ENCODE assay signal across 1 cellular context in genomic region chr19:33484226-33484774, GRCh38.
TF ChIP-seq lines count a peak whose summit lies in the region.

No MANE protein-coding gene starts in this region.

TF ChIP-seq in HEK293, 187 proteins besides CTCF, POLR2A, EP300 and RAD21 (continued from another document):
- 0 out of 2 replicates have a peak, but pooled peaks have one; percentile 18 for TF ChIP-seq ZSCAN4 (tag by site-specific recombination; IDR thresholded peaks at IDR 0.05)
- no peak for TF ChIP-seq ZNF747 (tag by site-specific recombination; IDR thresholded peaks at IDR 0.05)
- no peak for TF ChIP-seq ZNF169 (tag by site-specific recombination; IDR thresholded peaks at IDR 0.05)
- no peak for TF ChIP-seq ZNF157 (tag by site-specific recombination; IDR thresholded peaks at IDR 0.05)
- no peak for TF ChIP-seq ZNF521 (tag by site-specific recombination; IDR thresholded peaks at IDR 0.05)
- TF ChIP-seq ZNF501 (tag by site-specific recombination; IDR thresholded peaks at IDR 0.05): no peak
- no peak for TF ChIP-seq ZNF645 (tag by site-specific recombination; IDR thresholded peaks at IDR 0.05)
- no peak for TF ChIP-seq ZNF274 (IDR thresholded peaks at IDR 0.05; ENCODE audit: low read length)
- TF ChIP-seq ZNF274 (tag by site-specific recombination; IDR thresholded peaks at IDR 0.05; ENCODE audit: borderline replicate concordance): no peak
- no peak for TF ChIP-seq ZNF585B (tag by site-specific recombination; IDR thresholded peaks at IDR 0.05)
- TF ChIP-seq, protein P1, sequence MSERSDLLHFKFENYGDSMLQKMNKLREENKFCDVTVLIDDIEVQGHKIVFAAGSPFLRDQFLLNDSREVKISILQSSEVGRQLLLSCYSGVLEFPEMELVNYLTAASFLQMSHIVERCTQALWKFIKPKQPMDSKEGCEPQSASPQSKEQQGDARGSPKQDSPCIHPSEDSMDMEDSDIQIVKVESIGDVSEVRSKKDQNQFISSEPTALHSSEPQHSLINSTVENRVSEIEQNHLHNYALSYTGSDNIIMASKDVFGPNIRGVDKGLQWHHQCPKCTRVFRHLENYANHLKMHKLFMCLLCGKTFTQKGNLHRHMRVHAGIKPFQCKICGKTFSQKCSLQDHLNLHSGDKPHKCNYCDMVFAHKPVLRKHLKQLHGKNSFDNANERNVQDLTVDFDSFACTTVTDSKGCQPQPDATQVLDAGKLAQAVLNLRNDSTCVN (tag by site-specific recombination; optimal IDR thresholded peaks at IDR 0.05): peak; percentile 12
- TF ChIP-seq ZNF544 (tag by site-specific recombination; IDR thresholded peaks at IDR 0.05): no peak
- TF ChIP-seq BCL6B (tag by site-specific recombination; IDR thresholded peaks at IDR 0.05): peak; percentile 23; the same call in 1 of the 2 replicates
- TF ChIP-seq, protein P2, sequence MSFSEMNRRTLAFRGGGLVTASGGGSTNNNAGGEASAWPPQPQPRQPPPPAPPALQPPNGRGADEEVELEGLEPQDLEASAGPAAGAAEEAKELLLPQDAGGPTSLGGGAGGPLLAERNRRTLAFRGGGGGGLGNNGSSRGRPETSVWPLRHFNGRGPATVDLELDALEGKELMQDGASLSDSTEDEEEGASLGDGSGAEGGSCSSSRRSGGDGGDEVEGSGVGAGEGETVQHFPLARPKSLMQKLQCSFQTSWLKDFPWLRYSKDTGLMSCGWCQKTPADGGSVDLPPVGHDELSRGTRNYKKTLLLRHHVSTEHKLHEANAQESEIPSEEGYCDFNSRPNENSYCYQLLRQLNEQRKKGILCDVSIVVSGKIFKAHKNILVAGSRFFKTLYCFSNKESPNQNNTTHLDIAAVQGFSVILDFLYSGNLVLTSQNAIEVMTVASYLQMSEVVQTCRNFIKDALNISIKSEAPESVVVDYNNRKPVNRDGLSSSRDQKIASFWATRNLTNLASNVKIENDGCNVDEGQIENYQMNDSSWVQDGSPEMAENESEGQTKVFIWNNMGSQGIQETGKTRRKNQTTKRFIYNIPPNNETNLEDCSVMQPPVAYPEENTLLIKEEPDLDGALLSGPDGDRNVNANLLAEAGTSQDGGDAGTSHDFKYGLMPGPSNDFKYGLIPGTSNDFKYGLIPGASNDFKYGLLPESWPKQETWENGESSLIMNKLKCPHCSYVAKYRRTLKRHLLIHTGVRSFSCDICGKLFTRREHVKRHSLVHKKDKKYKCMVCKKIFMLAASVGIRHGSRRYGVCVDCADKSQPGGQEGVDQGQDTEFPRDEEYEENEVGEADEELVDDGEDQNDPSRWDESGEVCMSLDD (tag by site-specific recombination; IDR thresholded peaks at IDR 0.05): no peak
- no peak for TF ChIP-seq ZNF175 (tag by site-specific recombination; IDR thresholded peaks at IDR 0.05)
- no peak for TF ChIP-seq KLF7 (tag by site-specific recombination; IDR thresholded peaks at IDR 0.05; ENCODE audit: borderline replicate concordance)
- no peak for TF ChIP-seq TSHZ1 (tag by site-specific recombination; IDR thresholded peaks at IDR 0.05; ENCODE audit: borderline replicate concordance)
- no peak for TF ChIP-seq ZNF341 (tag by site-specific recombination; IDR thresholded peaks at IDR 0.05; ENCODE audit: low read depth)
- TF ChIP-seq PRDM2 (tag by site-specific recombination; IDR thresholded peaks at IDR 0.05; ENCODE audit: borderline replicate concordance): no peak
- TF ChIP-seq ZNF600 (tag by site-specific recombination; IDR thresholded peaks at IDR 0.05): no peak
TF ChIP-seq in HEK293: peak in this region for 5.
